In the genomic region with DNA sequence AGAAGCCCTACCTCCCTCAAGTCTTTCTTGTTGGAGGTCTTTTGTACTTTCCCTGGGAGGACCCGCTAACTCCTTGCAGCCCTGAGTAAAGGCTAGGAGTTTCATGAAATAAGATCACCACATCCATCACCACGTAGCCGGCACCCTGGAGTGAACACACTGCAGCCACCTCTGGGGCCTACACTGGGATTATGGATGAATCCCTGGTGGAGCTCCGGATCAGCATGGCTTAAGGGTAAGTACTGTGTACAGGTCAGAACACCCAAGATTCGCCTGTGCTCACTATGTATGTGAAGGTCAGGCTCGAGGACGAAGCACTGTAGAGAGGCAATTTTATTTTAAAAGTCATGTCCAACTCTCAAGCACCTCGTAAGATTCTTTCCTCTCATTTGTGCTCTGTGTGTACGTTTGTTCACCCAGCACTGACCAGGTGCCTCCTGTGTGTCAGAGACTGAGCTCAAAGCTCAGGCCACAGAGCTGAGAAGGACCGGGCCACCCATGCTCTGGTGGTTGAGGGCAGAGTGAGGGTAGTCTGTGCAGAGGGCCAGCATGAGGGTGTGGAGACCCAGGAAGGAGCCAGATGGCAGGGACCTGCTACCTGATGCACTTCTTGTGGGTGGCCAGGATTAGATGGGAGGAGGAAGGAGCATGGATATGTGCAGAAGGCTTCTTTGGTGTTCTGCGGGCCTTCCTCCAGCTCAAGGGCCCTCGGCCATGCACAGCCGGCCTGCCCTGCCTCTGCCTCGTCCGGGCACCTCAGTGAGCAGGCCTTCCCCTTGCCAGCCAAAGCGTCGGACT, we compare ENCODE assay signal across 14 cellular contexts.
A peak's percentile ranks its signal among the peaks of the same experiment; 100 is the strongest.
DNase-seq lines count a peak whose midpoint lies in the region; ATAC-seq, FAIRE-seq and TF ChIP-seq lines count a peak whose summit lies in the region.
"Had no signal": no experiment of that assay in that cellular context is flagged by ENCODE, and none has a peak within 500 bp of the region (broad histone marks: within the 10 kb centered on the region; RNA-seq: fewer than 3 reads in every experiment).

No MANE protein-coding gene starts in this region.

- TF ChIP-seq POLR2A in upper lobe of left lung (IDR thresholded peaks at IDR 0.05) (no peak), H54 (IDR thresholded peaks at IDR 0.05; ENCODE audit: low read depth, low read length) (no peak)

- CTCF ChIA-PET in naive thymus-derived CD4-positive, alpha-beta T cell (lab: Charles Lee) = no interaction called here

- 92 to 96% methylated on average over 16 to 17 of the region's 17 CpGs for WGBS in upper lobe of left lung, 2 donors

- H3K27ac ChIP-seq in naive thymus-derived CD4-positive, alpha-beta T cell (ENCODE audit: low read depth, low read length) = no peak overlapping the region
- no peak overlapping the region for H3K27ac ChIP-seq in upper lobe of left lung
- H3K27ac ChIP-seq: 22Rv1 had no signal

- peaks cover 0 to 62% (median 16%) of the 10 kb centered on the region in 5 donors for H3K36me3 Mint-ChIP-seq in naive thymus-derived CD4-positive, alpha-beta T cell

- POLR2A ChIA-PET in naive thymus-derived CD4-positive, alpha-beta T cell (lab: Charles Lee) = no interaction called here

- FAIRE-seq in H54 (lab: Jason Lieb, UNC) = no peak
- FAIRE-seq: H1, HTR-8/SVneo had no signal

- no peaks in the 10 kb centered on the region for H3K4me1 ChIP-seq in naive thymus-derived CD4-positive, alpha-beta T cell (ENCODE audit: control insufficient read depth in 2 of 2, insufficient read depth in 2 of 2, low read length in 2 of 2)
- H3K4me1 ChIP-seq in upper lobe of left lung = peaks cover 0 to 4% (median 0%) of the 10 kb centered on the region in 4 donors

- H3K9me3 ChIP-seq in naive thymus-derived CD4-positive, alpha-beta T cell (ENCODE audit: control insufficient read depth in 2 of 3, low read length in 3 of 3) = no peaks in the 10 kb centered on the region
- H3K9me3 ChIP-seq in upper lobe of left lung = no peaks in the 10 kb centered on the region

- no peak overlapping the region for H3K4me3 Mint-ChIP-seq in stimulated activated naive CD8-positive, alpha-beta T cell treated with anti-CD3 and anti-CD28 coated beads, Interleukin-15, amount 100 ng/mL, for 72 hours
- H3K4me3 Mint-ChIP-seq in naive thymus-derived CD4-positive, alpha-beta T cell = no peak overlapping the region
- H3K4me3 Mint-ChIP-seq: HFFc6 had no signal

- no peak for TF ChIP-seq CTCF in upper lobe of left lung (IDR thresholded peaks at IDR 0.05)

- intact Hi-C loops in naive thymus-derived CD4-positive, alpha-beta T cell (cut with micrococcal nuclease) = no loop called here

- DNase-seq in NCI-H82 (lab: John Stamatoyannopoulos, UW) = peak; percentile 60
- no peak for DNase-seq in NCI-H82 treated with DMSO at 0.1 percent for 48 hours (lab: John Stamatoyannopoulos, UW; ENCODE audit: unreplicated experiment)
- no peak for DNase-seq in stimulated activated naive CD8-positive, alpha-beta T cell treated with anti-CD3 and anti-CD28 coated beads, Interleukin-15, amount 100 ng/mL, for 72 hours
- DNase-seq in stimulated activated naive CD8-positive, alpha-beta T cell treated with anti-CD3 and anti-CD28 coated beads, Interleukin-15, Interleukin-2, amounts not matched to agents 100 U/mL and 50 U/mL, for 24 hours = no peak
- no peak for DNase-seq in naive thymus-derived CD4-positive, alpha-beta T cell
- DNase-seq in upper lobe of left lung = peak; percentile 14 to 43
- DNase-seq in NCI-H146 treated with DMSO at 0.1 percent for 48 hours (lab: John Stamatoyannopoulos, UW; ENCODE audit: unreplicated experiment) = no peak
- DNase-seq in H54 (ENCODE audit: insufficient read length, low spot score) = no peak
- DNase-seq: DMS 273 treated with DMSO at 0.1 percent for 48 hours, HCEC 1CT, HFFc6 had no signal

- no peaks in the 10 kb centered on the region for H3K27me3 Mint-ChIP-seq in stimulated activated naive CD8-positive, alpha-beta T cell treated with anti-CD3 and anti-CD28 coated beads, Interleukin-15, amount 100 ng/mL, for 72 hours
- H3K27me3 Mint-ChIP-seq in naive thymus-derived CD4-positive, alpha-beta T cell = no peaks in the 10 kb centered on the region

- H3K27me3 ChIP-seq in naive thymus-derived CD4-positive, alpha-beta T cell (ENCODE audit: control insufficient read depth in 2 of 2, insufficient read depth in 2 of 2, low read length in 2 of 2) = no peaks in the 10 kb centered on the region
- H3K27me3 ChIP-seq in upper lobe of left lung = no peaks in the 10 kb centered on the region

- no peak for TF ChIP-seq EP300 in upper lobe of left lung (IDR thresholded peaks at IDR 0.05)

- H3K9me3 Mint-ChIP-seq in stimulated activated naive CD8-positive, alpha-beta T cell treated with anti-CD3 and anti-CD28 coated beads, Interleukin-15, amount 100 ng/mL, for 72 hours = no peaks in the 10 kb centered on the region
- H3K9me3 Mint-ChIP-seq in naive thymus-derived CD4-positive, alpha-beta T cell = no peaks in the 10 kb centered on the region
- H3K9me3 Mint-ChIP-seq: HFFc6 had no signal

- peaks cover 0 to 92% (median 0%) of the 10 kb centered on the region in 3 experiments for H3K36me3 ChIP-seq in naive thymus-derived CD4-positive, alpha-beta T cell (ENCODE audit: control insufficient read depth in 2 of 3, insufficient read depth in 3 of 3, low read length in 3 of 3)
- peaks cover 26 to 96% (median 80%) of the 10 kb centered on the region in 4 donors for H3K36me3 ChIP-seq in upper lobe of left lung

- no peaks in the 10 kb centered on the region for H3K4me1 Mint-ChIP-seq in stimulated activated naive CD8-positive, alpha-beta T cell treated with anti-CD3 and anti-CD28 coated beads, Interleukin-15, amount 100 ng/mL, for 72 hours
- H3K4me1 Mint-ChIP-seq in naive thymus-derived CD4-positive, alpha-beta T cell = peaks cover 0 to 4% (median 0%) of the 10 kb centered on the region in 7 donors

- peak overlapping the region in 1 of 2 donors; percentile 80 for H3K27ac Mint-ChIP-seq in stimulated activated naive CD8-positive, alpha-beta T cell treated with anti-CD3 and anti-CD28 coated beads, Interleukin-15, amount 100 ng/mL, for 72 hours
- H3K27ac Mint-ChIP-seq in naive thymus-derived CD4-positive, alpha-beta T cell = no peak overlapping the region
- H3K27ac Mint-ChIP-seq: HFFc6 had no signal

- peak; percentile 29 for ATAC-seq in stimulated activated naive CD8-positive, alpha-beta T cell treated with anti-CD3 and anti-CD28 coated beads, Interleukin-15, amount 100 ng/mL, for 72 hours
- ATAC-seq in stimulated activated naive CD8-positive, alpha-beta T cell treated with anti-CD3 and anti-CD28 coated beads, Interleukin-15, Interleukin-2, amounts not matched to agents 100 U/mL and 50 U/mL, for 24 hours = no peak
- ATAC-seq in naive thymus-derived CD4-positive, alpha-beta T cell = peak; percentile 12
- ATAC-seq in upper lobe of left lung (ENCODE audit: low FRiP score in 2 of 2) = peak in 1 of 2 donors; percentile 7

- no peak overlapping the region for H3K4me3 ChIP-seq in naive thymus-derived CD4-positive, alpha-beta T cell (ENCODE audit: low read length)
- H3K4me3 ChIP-seq in upper lobe of left lung = no peak overlapping the region

Comparison
In these comparisons a context has a peak if more than half of its experiments do, and no peak if none do; other contexts are left out.
1. DNase-seq: peak in NCI-H82 (single experiment) and upper lobe of left lung (2 of 2); none in NCI-H82 treated with DMSO at 0.1 percent for 48 hours (single experiment), stimulated activated naive CD8-positive, alpha-beta T cell treated with anti-CD3 and anti-CD28 coated beads, Interleukin-15, amount 100 ng/mL, for 72 hours (0 of 2), stimulated activated naive CD8-positive, alpha-beta T cell treated with anti-CD3 and anti-CD28 coated beads, Interleukin-15, Interleukin-2, amounts not matched to agents 100 U/mL and 50 U/mL, for 24 hours (single experiment), naive thymus-derived CD4-positive, alpha-beta T cell (0 of 9), NCI-H146 treated with DMSO at 0.1 percent for 48 hours (single experiment) and H54 (single experiment).